ENCODE assay signal across 8 cellular contexts in the genomic region with DNA sequence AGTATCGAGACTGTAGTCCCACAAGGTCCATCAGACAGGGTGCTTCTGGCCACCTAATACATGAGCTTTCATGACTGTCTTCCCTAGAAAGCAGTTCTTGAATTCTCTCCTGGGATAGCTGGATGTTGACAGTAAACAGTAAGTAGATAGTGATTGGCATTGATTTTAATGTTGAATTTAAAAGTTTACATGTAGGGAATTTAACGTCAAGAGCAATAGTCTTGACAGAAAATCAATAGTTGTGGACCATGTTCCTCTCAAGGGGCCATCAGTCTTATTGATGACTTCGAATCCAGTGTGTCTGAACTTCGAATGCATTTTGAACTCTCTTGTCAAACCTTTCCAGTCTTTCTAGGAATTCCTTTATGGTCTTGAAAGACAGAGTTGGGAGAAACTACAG.
"Had no signal": no experiment of that assay in that cellular context is flagged by ENCODE, and none has a peak within 500 bp of the region (broad histone marks: within the 10 kb centered on the region; RNA-seq: fewer than 3 reads in every experiment).

No MANE protein-coding gene starts in this region.

- DNase-seq: IMR-90, KBM-7, KG1 had no signal

- H3K9ac ChIP-seq: KMS-11 had no signal

- H3K27ac ChIP-seq: HL-60, KMS-11 had no signal

- ATAC-seq: K562 had no signal

- H3K4me3 ChIP-seq: K562 had no signal

- H3K27ac Mint-ChIP-seq: IgD-negative memory B cell had no signal

- H3K4me3 Mint-ChIP-seq: IgD-negative memory B cell had no signal

- FAIRE-seq: HTR-8/SVneo, K562 had no signal

- H3K4me2 ChIP-seq: KMS-11 had no signal
